ENCODE assay signal across 9 cellular contexts in the genomic region with DNA sequence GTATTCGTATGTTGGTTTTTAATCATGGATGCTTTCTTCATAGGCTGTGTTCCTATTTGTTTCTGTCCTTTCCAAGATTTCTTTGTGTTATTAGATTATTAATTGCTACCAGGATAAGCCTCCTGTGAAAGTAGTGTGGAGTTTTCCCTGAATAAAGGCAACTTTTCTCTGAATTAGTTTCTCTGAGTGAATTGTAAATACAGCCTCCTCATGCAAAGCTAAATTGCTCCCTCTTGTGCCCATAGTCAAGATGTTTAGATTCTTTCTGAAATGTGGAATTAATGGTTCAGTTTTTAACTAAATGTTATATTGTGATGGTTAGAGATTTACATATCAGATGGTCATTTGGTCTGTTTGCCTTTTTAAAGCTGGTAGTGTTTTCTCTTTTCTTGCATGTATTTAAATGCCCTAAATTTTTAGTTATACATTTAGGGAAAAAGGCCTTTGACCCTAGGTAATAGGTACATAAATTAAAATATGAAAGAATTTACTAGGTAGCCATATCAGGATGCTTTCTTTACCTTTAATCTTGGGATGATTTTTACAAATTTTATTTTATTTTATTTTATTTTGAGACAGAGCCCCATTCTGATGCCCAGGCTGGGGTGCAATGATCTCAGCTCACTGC. TPM values are rescaled to one million over a fixed set of nuclear protein-coding genes. Genes with fewer than 3 reads are reported as not detected.
DNase-seq lines count a peak whose midpoint lies in the region; ATAC-seq, FAIRE-seq and TF ChIP-seq lines count a peak whose summit lies in the region.
"Had no signal": no experiment of that assay in that cellular context is flagged by ENCODE, and none has a peak within 500 bp of the region (broad histone marks: within the 10 kb centered on the region; RNA-seq: fewer than 3 reads in every experiment).

No MANE protein-coding gene starts in this region.

- FAIRE-seq in G401.6 (lab: Jason Lieb, UNC), result peak; percentile 98

- no peak overlapping the region for H3K9ac ChIP-seq in MM.1S (ENCODE audit: low read length)
- no peak overlapping the region for H3K9ac ChIP-seq in fibroblast of lung (ENCODE audit: insufficient read depth, low read length)

- DNase-seq in MM.1S (peak; percentile 56), fibroblast of lung (ENCODE audit: low read depth in 2 of 2) (peak; percentile 49 to 83), pons (ENCODE audit: low spot score) (peak; percentile 81)
- DNase-seq: stimulated activated naive B cell treated with anti-CD40 and anti-IgM and Interleukin-4, amounts not matched to agents 10 μg/mL and 1 μg/mL and 100 μg/mL, for 72 hours had no signal

- H3K9me3 ChIP-seq in MM.1S (replicated peaks; ENCODE audit: insufficient read depth, low read length), result no peaks in the 10 kb centered on the region
- no peaks in the 10 kb centered on the region for H3K9me3 ChIP-seq in fibroblast of lung (ENCODE audit: control insufficient read depth, insufficient read depth, low read depth, low read length)

- H3K4me2 ChIP-seq in MM.1S (ENCODE audit: low read depth, low read length) (no peak overlapping the region), fibroblast of lung (ENCODE audit: extremely low read depth, insufficient read depth, low read length) (no peak overlapping the region)

- H3K9me2 ChIP-seq in MM.1S (replicated peaks; ENCODE audit: insufficient read depth, low read length), result no peaks in the 10 kb centered on the region

- H3K27ac ChIP-seq in 22Rv1 (no peak overlapping the region), MM.1S (ENCODE audit: low read length) (no peak overlapping the region), fibroblast of lung (ENCODE audit: insufficient read depth, low read length) (no peak overlapping the region)

- H3F3A ChIP-seq in MM.1S (ENCODE audit: insufficient read depth, low read length), result no peaks in the 10 kb centered on the region

- peak; percentile 81 for TF ChIP-seq CTCF in 22Rv1 (IDR thresholded peaks at IDR 0.05)
- TF ChIP-seq CTCF in MM.1S (IDR thresholded peaks at IDR 0.05; ENCODE audit: low read length), result peak; percentile 60
- TF ChIP-seq CTCF in fibroblast of lung (conservative IDR thresholded peaks at IDR 0.05 in 1 of 2, IDR thresholded peaks at IDR 0.05 in 1 of 2; ENCODE audit: low read depth in 1 of 2, low read length in 2 of 2), result peak; percentile 58 to 67

- H3K36me3 ChIP-seq in MM.1S (replicated peaks; ENCODE audit: insufficient read depth, low read length) (no peaks in the 10 kb centered on the region), fibroblast of lung (ENCODE audit: control insufficient read depth, insufficient read depth, low read length) (peaks cover 9% of the 10 kb centered on the region)

- H3K4me1 ChIP-seq in MM.1S (ENCODE audit: low read length) (no peaks in the 10 kb centered on the region), fibroblast of lung (ENCODE audit: control insufficient read depth, extremely low read depth, insufficient read depth, low read length) (no peaks in the 10 kb centered on the region)

- H3K27me3 ChIP-seq in MM.1S (replicated peaks; ENCODE audit: insufficient read depth, low read length), result no peaks in the 10 kb centered on the region
- no peaks in the 10 kb centered on the region for H3K27me3 ChIP-seq in fibroblast of lung (ENCODE audit: control insufficient read depth, insufficient read depth, low read length)

- H4K20me1 ChIP-seq in MM.1S (ENCODE audit: insufficient read depth, low read length) (no peaks in the 10 kb centered on the region), fibroblast of lung (ENCODE audit: control insufficient read depth, extremely low read depth, insufficient read depth, low read length) (no peaks in the 10 kb centered on the region)

- H3K4me3 ChIP-seq in MM.1S (ENCODE audit: low read length) (no peak overlapping the region), fibroblast of lung (replicated peaks in 1 of 4; ENCODE audit: control extremely low read depth in 1 of 4, insufficient read depth in 1 of 4, low read depth in 3 of 4, low read length in 4 of 4) (no peak overlapping the region)

- H2AFZ ChIP-seq in MM.1S (ENCODE audit: low read length), result no peak overlapping the region
- H2AFZ ChIP-seq in fibroblast of lung (ENCODE audit: low read length), result no peak overlapping the region

- ATAC-seq in SK-N-SH treated with all-trans-retinoic acid at 6 μM for 48 hours, result peak; percentile 77
- no peak for ATAC-seq in HG03097 (IDR thresholded peaks at IDR 0.05; ENCODE audit: low FRiP score, unreplicated experiment)
- ATAC-seq in GM18861 (IDR thresholded peaks at IDR 0.05; ENCODE audit: unreplicated experiment), result no peak

- H3K79me2 ChIP-seq in MM.1S (ENCODE audit: low read length), result no peaks in the 10 kb centered on the region
- no peaks in the 10 kb centered on the region for H3K79me2 ChIP-seq in fibroblast of lung (ENCODE audit: control insufficient read depth, insufficient read depth, low read length)

TF ChIP-seq in SK-N-SH treated with all-trans-retinoic acid at 6 μM for 48 hours, 23 proteins besides CTCF, POLR2A, EP300 and RAD21:
- TF ChIP-seq, protein P1, sequence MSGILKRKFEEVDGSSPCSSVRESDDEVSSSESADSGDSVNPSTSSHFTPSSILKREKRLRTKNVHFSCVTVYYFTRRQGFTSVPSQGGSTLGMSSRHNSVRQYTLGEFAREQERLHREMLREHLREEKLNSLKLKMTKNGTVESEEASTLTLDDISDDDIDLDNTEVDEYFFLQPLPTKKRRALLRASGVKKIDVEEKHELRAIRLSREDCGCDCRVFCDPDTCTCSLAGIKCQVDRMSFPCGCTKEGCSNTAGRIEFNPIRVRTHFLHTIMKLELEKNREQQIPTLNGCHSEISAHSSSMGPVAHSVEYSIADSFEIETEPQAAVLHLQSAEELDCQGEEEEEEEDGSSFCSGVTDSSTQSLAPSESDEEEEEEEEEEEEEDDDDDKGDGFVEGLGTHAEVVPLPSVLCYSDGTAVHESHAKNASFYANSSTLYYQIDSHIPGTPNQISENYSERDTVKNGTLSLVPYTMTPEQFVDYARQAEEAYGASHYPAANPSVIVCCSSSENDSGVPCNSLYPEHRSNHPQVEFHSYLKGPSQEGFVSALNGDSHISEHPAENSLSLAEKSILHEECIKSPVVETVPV (CRISPR knock-in tag; IDR thresholded peaks at IDR 0.05), result no peak
- TF ChIP-seq ISL1 (CRISPR knock-in tag; IDR thresholded peaks at IDR 0.05) (no peak), RARB (CRISPR knock-in tag; IDR thresholded peaks at IDR 0.05) (no peak), ZFP3 (CRISPR knock-in tag; IDR thresholded peaks at IDR 0.05) (no peak), PPARA (CRISPR knock-in tag; IDR thresholded peaks at IDR 0.05; ENCODE audit: borderline replicate concordance) (no peak)
- TF ChIP-seq, protein P2, sequence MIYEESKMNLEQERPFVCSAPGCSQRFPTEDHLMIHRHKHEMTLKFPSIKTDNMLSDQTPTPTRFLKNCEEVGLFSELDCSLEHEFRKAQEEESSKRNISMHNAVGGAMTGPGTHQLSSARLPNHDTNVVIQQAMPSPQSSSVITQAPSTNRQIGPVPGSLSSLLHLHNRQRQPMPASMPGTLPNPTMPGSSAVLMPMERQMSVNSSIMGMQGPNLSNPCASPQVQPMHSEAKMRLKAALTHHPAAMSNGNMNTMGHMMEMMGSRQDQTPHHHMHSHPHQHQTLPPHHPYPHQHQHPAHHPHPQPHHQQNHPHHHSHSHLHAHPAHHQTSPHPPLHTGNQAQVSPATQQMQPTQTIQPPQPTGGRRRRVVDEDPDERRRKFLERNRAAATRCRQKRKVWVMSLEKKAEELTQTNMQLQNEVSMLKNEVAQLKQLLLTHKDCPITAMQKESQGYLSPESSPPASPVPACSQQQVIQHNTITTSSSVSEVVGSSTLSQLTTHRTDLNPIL (CRISPR knock-in tag; IDR thresholded peaks at IDR 0.05; ENCODE audit: low read depth), result no peak

RNA-seq across cellular contexts. Expression of gene APAF1, which starts 8.9 kb away (rescaled TPM):
- 19.3 and 23.3 TPM in 2 replicates for total RNA-seq in fibroblast of lung
- polyA plus RNA-seq in fibroblast of lung, result 13.6 and 14.8 TPM in 2 replicates
- polyA plus RNA-seq in fibroblast of lung (2012), result 8.9 and 9.8 TPM in 2 replicates
- polyA minus RNA-seq in fibroblast of lung (ENCODE audit: low replicate concordance), result 4.4 and 6.8 TPM in 2 replicates

RNA-seq across cellular contexts. Expression of gene IKBIP, which starts 9.4 kb away (rescaled TPM):
- total RNA-seq in fibroblast of lung, result 38.5 and 43.9 TPM in 2 replicates
- polyA plus RNA-seq in fibroblast of lung, result 58.4 and 58.5 TPM in 2 replicates
- polyA plus RNA-seq in fibroblast of lung (2012), result 55.7 and 56.0 TPM in 2 replicates
- 0.55 and 0.82 TPM in 2 replicates for polyA minus RNA-seq in fibroblast of lung (ENCODE audit: low replicate concordance)
